2 cellular contexts compared by ENCODE assay signal in genomic region chr12:120928864-120929652, GRCh38.
TF ChIP-seq lines count a peak whose summit lies in the region.

No MANE protein-coding gene starts in this region.

TF ChIP-seq in IMR-90, 13 proteins besides CTCF, POLR2A, EP300 and RAD21:
- no peak for TF ChIP-seq MXI1 (IDR thresholded peaks at IDR 0.05; ENCODE audit: borderline replicate concordance, low read depth, low read length)
- TF ChIP-seq CHD1 (IDR thresholded peaks at IDR 0.05; ENCODE audit: low read depth, low read length): no peak
- no peak for TF ChIP-seq MAZ (IDR thresholded peaks at IDR 0.05; ENCODE audit: borderline replicate concordance, low read depth, low read length)
- no peak for TF ChIP-seq CEBPB (IDR thresholded peaks at IDR 0.05; ENCODE audit: low read depth, low read length)
- TF ChIP-seq ELK1 (IDR thresholded peaks at IDR 0.05; ENCODE audit: borderline replicate concordance, low read depth, low read length): no peak
- no peak for TF ChIP-seq RFX5 (IDR thresholded peaks at IDR 0.05; ENCODE audit: low read depth, low read length)
- no peak for TF ChIP-seq USF2 (IDR thresholded peaks at IDR 0.05; ENCODE audit: low read depth, low read length)
TF ChIP-seq in IMR-90: peak in this region for 0.

TF ChIP-seq in SK-N-SH treated with all-trans-retinoic acid at 6 μM for 48 hours, 23 proteins besides CTCF, POLR2A, EP300 and RAD21:
- TF ChIP-seq CSDC2 (CRISPR knock-in tag; IDR thresholded peaks at IDR 0.05): no peak
- no peak for TF ChIP-seq ISL1 (CRISPR knock-in tag; IDR thresholded peaks at IDR 0.05)
- TF ChIP-seq RARB (CRISPR knock-in tag; IDR thresholded peaks at IDR 0.05): no peak
